Comparison of ENCODE assay signal across 1 cellular context in genomic region chr12:111599459-111600295, GRCh38.
TF ChIP-seq lines count a peak whose summit lies in the region.

No MANE protein-coding gene starts in this region.

TF ChIP-seq in K562, 482 proteins besides CTCF, POLR2A, EP300 and RAD21 (continued from another document and continues in another):
- TF ChIP-seq E2F5 (CRISPR knock-in tag; IDR thresholded peaks at IDR 0.05) (peak; percentile 38; the same call in 1 of the 2 replicates), USF2 (CRISPR knock-in tag; IDR thresholded peaks at IDR 0.05) (peak; percentile 89), ZFX (CRISPR knock-in tag; IDR thresholded peaks at IDR 0.05) (peak; percentile 76), WHSC1 (IDR thresholded peaks at IDR 0.05; ENCODE audit: low read length) (no peak), ZNF609 (CRISPR knock-in tag; IDR thresholded peaks at IDR 0.05; ENCODE audit: borderline replicate concordance) (no peak), MCM2 (IDR thresholded peaks at IDR 0.05; ENCODE audit: low read depth) (no peak), ZFP1 (CRISPR knock-in tag; IDR thresholded peaks at IDR 0.05) (no peak), ZNF830 (CRISPR knock-in tag; IDR thresholded peaks at IDR 0.05) (no peak), YBX1 (IDR thresholded peaks at IDR 0.05) (no peak), ZNF143 (CRISPR knock-in tag; IDR thresholded peaks at IDR 0.05) (no peak), MTF1 (CRISPR knock-in tag; IDR thresholded peaks at IDR 0.05; ENCODE audit: borderline replicate concordance) (no peak), ZNF586 (CRISPR knock-in tag; conservative IDR thresholded peaks at IDR 0.05) (no peak), NKRF (IDR thresholded peaks at IDR 0.05; ENCODE audit: borderline replicate concordance) (peak; percentile 94), ADNP (tag; IDR thresholded peaks at IDR 0.05) (no peak), HMBOX1 (IDR thresholded peaks at IDR 0.05) (no peak), KDM4B (IDR thresholded peaks at IDR 0.05; ENCODE audit: borderline replicate concordance in 2 of 2, low read depth in 1 of 2) (peak in 1 of 2 experiments; percentile 93; a peak in 2 of 4 replicates), NR3C1 (CRISPR knock-in tag; IDR thresholded peaks at IDR 0.05) (no peak), NFIC (IDR thresholded peaks at IDR 0.05) (no peak), ZBTB17 (CRISPR knock-in tag; IDR thresholded peaks at IDR 0.05) (peak; percentile 30; the same call in 1 of the 2 replicates), ZNF274 (IDR thresholded peaks at IDR 0.05; ENCODE audit: borderline replicate concordance, low read depth, low read length) (no peak), TAF9B (IDR thresholded peaks at IDR 0.05; ENCODE audit: partially characterized antibody) (peak; percentile 86), MAFG (tag; conservative IDR thresholded peaks at IDR 0.05) (no peak), BCOR (IDR thresholded peaks at IDR 0.05) (no peak; the same call in none of the 2 replicates), HOXB6 (CRISPR knock-in tag; IDR thresholded peaks at IDR 0.05; ENCODE audit: borderline replicate concordance) (no peak), HNRNPK (IDR thresholded peaks at IDR 0.05; ENCODE audit: low read depth, low read length, poor library complexity, severe bottlenecking) (no peak), MCM7 (IDR thresholded peaks at IDR 0.05) (no peak), THRAP3 (IDR thresholded peaks at IDR 0.05; ENCODE audit: borderline replicate concordance) (no peak), ILF3 (IDR thresholded peaks at IDR 0.05; ENCODE audit: borderline replicate concordance) (no peak), SMARCB1 (IDR thresholded peaks at IDR 0.05; ENCODE audit: insufficient read length, low read depth) (no peak), BRD9 (IDR thresholded peaks at IDR 0.05; ENCODE audit: low read depth, partially characterized antibody) (peak; percentile 34), BCLAF1 (IDR thresholded peaks at IDR 0.05; ENCODE audit: borderline replicate concordance in 1 of 2, control insufficient read depth in 1 of 2, low read depth in 2 of 2, low read length in 1 of 2) (no peak), E4F1 (CRISPR knock-in tag; IDR thresholded peaks at IDR 0.05; ENCODE audit: borderline replicate concordance) (no peak), ZBTB9 (CRISPR knock-in tag; IDR thresholded peaks at IDR 0.05) (no peak), ZNF507 (tag; conservative IDR thresholded peaks at IDR 0.05) (no peak), CEBPZ (IDR thresholded peaks at IDR 0.05; ENCODE audit: borderline replicate concordance, low read depth, low read length) (no peak), XRCC5 (IDR thresholded peaks at IDR 0.05; ENCODE audit: low read depth, low read length) (no peak), EHMT2 (IDR thresholded peaks at IDR 0.05) (no peak), PRPF4 (IDR thresholded peaks at IDR 0.05; ENCODE audit: insufficient read depth, low read depth, low read length, poor library complexity, severe bottlenecking) (peak; percentile 13), MNT (conservative IDR thresholded peaks at IDR 0.05) (peak; percentile 84 to 94), ZSCAN29 (IDR thresholded peaks at IDR 0.05) (no peak)
